Comparison of ENCODE assay signal across 1 cellular context in genomic region chr5:179680014-179680779, GRCh38.
TF ChIP-seq lines count a peak whose summit lies in the region.

No MANE protein-coding gene starts in this region.

TF ChIP-seq in HepG2, 621 proteins besides CTCF, POLR2A, EP300 and RAD21 (continued from another document and continues in another):
- TF ChIP-seq RNF219 (CRISPR knock-in tag; IDR thresholded peaks at IDR 0.05): no peak
- peak; percentile 98 for TF ChIP-seq TRIM24 (CRISPR knock-in tag; IDR thresholded peaks at IDR 0.05)
- no peak for TF ChIP-seq SMARCC2 (IDR thresholded peaks at IDR 0.05)
- TF ChIP-seq ZNF292 (CRISPR knock-in tag; IDR thresholded peaks at IDR 0.05; ENCODE audit: borderline replicate concordance, low read depth): peak; percentile 81; the same call in 1 of the 2 replicates
- no peak for TF ChIP-seq DMTF1 (CRISPR knock-in tag; IDR thresholded peaks at IDR 0.05)
- TF ChIP-seq ZBTB7B (CRISPR knock-in tag; IDR thresholded peaks at IDR 0.05): peak; percentile 75
- TF ChIP-seq ZXDC (CRISPR knock-in tag; IDR thresholded peaks at IDR 0.05): no peak
- no peak for TF ChIP-seq ZNF879 (CRISPR knock-in tag; IDR thresholded peaks at IDR 0.05)
- TF ChIP-seq HMGXB4 (CRISPR knock-in tag; IDR thresholded peaks at IDR 0.05; ENCODE audit: borderline replicate concordance in 1 of 2, low read depth in 1 of 2): peak in 1 of 2 experiments; percentile 22; a peak in 1 of 4 replicates
- no peak for TF ChIP-seq SP1 (IDR thresholded peaks at IDR 0.05)
- TF ChIP-seq SP1 (CRISPR knock-in tag; IDR thresholded peaks at IDR 0.05): 0 out of 2 replicates have a peak, but pooled peaks have one; percentile 18
- TF ChIP-seq KLF13 (CRISPR knock-in tag; IDR thresholded peaks at IDR 0.05): no peak
- TF ChIP-seq ZGPAT (CRISPR knock-in tag; IDR thresholded peaks at IDR 0.05): peak; percentile 51
- peak; percentile 40 for TF ChIP-seq MED8 (CRISPR knock-in tag; IDR thresholded peaks at IDR 0.05; ENCODE audit: insufficient replicate concordance)
- peak; percentile 85; the same call in 1 of the 2 replicates for TF ChIP-seq ZNF891 (CRISPR knock-in tag; IDR thresholded peaks at IDR 0.05)
- TF ChIP-seq MTA3 (CRISPR knock-in tag; IDR thresholded peaks at IDR 0.05): no peak
- TF ChIP-seq STAT5B (CRISPR knock-in tag; IDR thresholded peaks at IDR 0.05): no peak
- peak; percentile 100 for TF ChIP-seq ZMYM2 (CRISPR knock-in tag; IDR thresholded peaks at IDR 0.05)
- peak; percentile 4; the same call in 1 of the 2 replicates for TF ChIP-seq FOXK1 (CRISPR knock-in tag; IDR thresholded peaks at IDR 0.05; ENCODE audit: borderline replicate concordance, low read depth)
- TF ChIP-seq MEF2D (CRISPR knock-in tag; IDR thresholded peaks at IDR 0.05): no peak; the same call in 1 of the 2 replicates
- TF ChIP-seq NR2F6 (IDR thresholded peaks at IDR 0.05): peak; percentile 60
- peak; percentile 78 for TF ChIP-seq NR2F6 (CRISPR knock-in tag; IDR thresholded peaks at IDR 0.05)
- TF ChIP-seq SNAI1 (CRISPR knock-in tag; IDR thresholded peaks at IDR 0.05; ENCODE audit: borderline replicate concordance): peak; percentile 45; the same call in 1 of the 2 replicates
- no peak for TF ChIP-seq TOE1 (CRISPR knock-in tag; IDR thresholded peaks at IDR 0.05)
- peak; percentile 84 for TF ChIP-seq IRF2 (CRISPR knock-in tag; IDR thresholded peaks at IDR 0.05)
- 0 out of 2 replicates have a peak, but pooled peaks have one; percentile 65 for TF ChIP-seq SSRP1 (CRISPR knock-in tag; IDR thresholded peaks at IDR 0.05)
- peak; percentile 68 for TF ChIP-seq ZBTB33 (CRISPR knock-in tag; IDR thresholded peaks at IDR 0.05)
- TF ChIP-seq CEBPZ (IDR thresholded peaks at IDR 0.05; ENCODE audit: low read length): no peak
- TF ChIP-seq GMEB1 (CRISPR knock-in tag; IDR thresholded peaks at IDR 0.05; ENCODE audit: borderline replicate concordance): no peak
- TF ChIP-seq CREBL2 (CRISPR knock-in tag; IDR thresholded peaks at IDR 0.05; ENCODE audit: borderline replicate concordance): no peak
- TF ChIP-seq ZNF224 (CRISPR knock-in tag; IDR thresholded peaks at IDR 0.05): peak; percentile 69; the same call in 1 of the 2 replicates
- TF ChIP-seq MYPOP (CRISPR knock-in tag; IDR thresholded peaks at IDR 0.05): peak; percentile 84
- TF ChIP-seq RBM22 (optimal IDR thresholded peaks at IDR 0.05; ENCODE audit: low read length): no peak
- no peak for TF ChIP-seq ZBTB34 (CRISPR knock-in tag; IDR thresholded peaks at IDR 0.05)
- TF ChIP-seq CCDC6 (CRISPR knock-in tag; IDR thresholded peaks at IDR 0.05): no peak
- 0 out of 2 replicates have a peak, but pooled peaks have one; percentile 69 for TF ChIP-seq KDM4B (CRISPR knock-in tag; IDR thresholded peaks at IDR 0.05)
